Comparison of ENCODE assay signal across 16 cellular contexts in genomic region chr5:173645437-173645807, GRCh38. TPM values are rescaled to one million over a fixed set of nuclear protein-coding genes. Genes with fewer than 3 reads are reported as not detected.
A peak's percentile ranks its signal among the peaks of the same experiment; 100 is the strongest.
DNase-seq lines count a peak whose midpoint lies in the region; FAIRE-seq and TF ChIP-seq lines count a peak whose summit lies in the region.
"Had no signal": no experiment of that assay in that cellular context is flagged by ENCODE, and none has a peak within 500 bp of the region (broad histone marks: within the 10 kb centered on the region; RNA-seq: fewer than 3 reads in every experiment).

No MANE protein-coding gene starts in this region.

- no peak overlapping the region for H4K5ac ChIP-seq in H9 (ENCODE audit: insufficient read length, low read depth, low read length)

- H3K4me3 Mint-ChIP-seq in H9, result no peak overlapping the region

- peaks cover 7% of the 10 kb centered on the region; the same call in 1 of the 2 replicates for H3K4me1 ChIP-seq in H9 (ENCODE audit: insufficient read depth, low read length)
- H3K4me1 ChIP-seq in kidney (ENCODE audit: control insufficient read depth in 1 of 2, insufficient read depth in 1 of 2, low read depth in 1 of 2, low read length in 2 of 2), result peaks cover 10 to 18% of the 10 kb centered on the region in 2 donors
- H3K4me1 ChIP-seq in smooth muscle cell (ENCODE audit: low read depth), result peaks cover 8% of the 10 kb centered on the region
- H3K4me1 ChIP-seq: HAP-1, stomach had no signal

- FAIRE-seq in kidney (lab: Jason Lieb, UNC), result no peak
- FAIRE-seq: endometrium had no signal

- H3K56ac ChIP-seq in H9 (ENCODE audit: insufficient read length, low read depth, low read length), result no peak overlapping the region

- H3T11ph ChIP-seq in H9 (ENCODE audit: low read length), result no peak overlapping the region

- no peaks in the 10 kb centered on the region for H3K36me3 ChIP-seq in kidney (ENCODE audit: control insufficient read depth in 1 of 2, insufficient read depth in 2 of 2, low read length in 2 of 2)
- no peaks in the 10 kb centered on the region for H3K36me3 ChIP-seq in smooth muscle cell (ENCODE audit: low read depth)
- H3K36me3 ChIP-seq: HAP-1, stomach had no signal

- no peaks in the 10 kb centered on the region for H3K79me1 ChIP-seq in H9 (ENCODE audit: insufficient read depth, low read depth, low read length, poor library complexity, severe bottlenecking)

- DNase-seq in H9 (peak; percentile 47), astrocyte of the hippocampus (ENCODE audit: low read depth, low spot score) (peak; percentile 92), kidney (no peak), smooth muscle cell (lab: John Stamatoyannopoulos, UW; ENCODE audit: unreplicated experiment) (no peak), GOT3 (lab: John Stamatoyannopoulos, UW) (no peak), T-helper 9 cell (no peak)
- no peak for DNase-seq in activated T-cell treated with anti-CD3 and anti-CD28 coated beads, Interleukin-2, amount 50 U/mL, for 1 hour
- DNase-seq: Calu3, NCI-H1417, NCI-H69, retina, Right ventricle myocardium superior, stomach had no signal

- peaks cover 7% of the 10 kb centered on the region for H3K27me3 Mint-ChIP-seq in H9 (ENCODE audit: low read depth)

- H3K18ac ChIP-seq in H9 (ENCODE audit: insufficient read length, low read depth, low read length), result no peak overlapping the region

- H3K23ac ChIP-seq in H9 (ENCODE audit: insufficient read length, low read depth, low read length), result no peak overlapping the region

- H4K20me1 ChIP-seq in H9 (ENCODE audit: control insufficient read depth, insufficient read depth, insufficient read length) (no peaks in the 10 kb centered on the region), smooth muscle cell (ENCODE audit: low read depth) (no peaks in the 10 kb centered on the region)

- no peak overlapping the region for H2AK5ac ChIP-seq in H9 (ENCODE audit: insufficient read length, low read length)

- intact Hi-C loops in kidney (cut with DNase I), result no loop called here

- H2BK120ac ChIP-seq in H9 (ENCODE audit: low read depth, low read length, poor library complexity, severe bottlenecking), result no peak overlapping the region

- no peaks in the 10 kb centered on the region for H3K23me2 ChIP-seq in H9 (ENCODE audit: insufficient read length, low read depth, low read length, poor library complexity, severe bottlenecking)

- no peaks in the 10 kb centered on the region for H3K9me3 ChIP-seq in H9 (ENCODE audit: control insufficient read depth, low read depth, low read length)
- no peaks in the 10 kb centered on the region for H3K9me3 ChIP-seq in kidney (ENCODE audit: control insufficient read depth in 1 of 2, low read length in 2 of 2)
- H3K9me3 ChIP-seq in smooth muscle cell (replicated peaks; ENCODE audit: low read depth), result no peaks in the 10 kb centered on the region
- H3K9me3 ChIP-seq: HAP-1, stomach had no signal

- TF ChIP-seq CTCF in H9 (conservative IDR thresholded peaks at IDR 0.05) (no peak), kidney (IDR thresholded peaks at IDR 0.05; ENCODE audit: borderline replicate concordance, extremely low read depth, insufficient read depth) (no peak), smooth muscle cell (IDR thresholded peaks at IDR 0.05; ENCODE audit: borderline replicate concordance, insufficient read depth, poor library complexity, severe bottlenecking) (no peak)

- H3K9ac ChIP-seq in H9 (ENCODE audit: extremely low read depth, insufficient read length, low read length) (no peak overlapping the region), kidney (ENCODE audit: low read length in 2 of 2) (no peak overlapping the region), smooth muscle cell (ENCODE audit: low read depth) (no peak overlapping the region)

- no peak overlapping the region for H4K8ac ChIP-seq in H9 (replicated peaks; ENCODE audit: insufficient read length, low read depth, low read length)

- WGBS in H9 (ENCODE audit: extremely low coverage, insufficient read length, low lambda C conversion rate), result no CpG with 5 or more reads among the region's 5 CpGs
- WGBS in smooth muscle cell (ENCODE audit: low lambda C conversion rate), result 4% methylated on average over 5 of the region's 5 CpGs

- H2BK12ac ChIP-seq in H9 (ENCODE audit: insufficient read length, low read depth, low read length), result no peak overlapping the region

- no peak overlapping the region for H2BK5ac ChIP-seq in H9 (ENCODE audit: insufficient read length, low read length)

- H3K27me3 ChIP-seq in H9 (ENCODE audit: insufficient read depth, low read length), result no peaks in the 10 kb centered on the region
- H3K27me3 ChIP-seq in smooth muscle cell (ENCODE audit: low read depth), result no peaks in the 10 kb centered on the region

- no peaks in the 10 kb centered on the region for H3K79me2 ChIP-seq in H9 (ENCODE audit: insufficient read depth, low read length)
- no peaks in the 10 kb centered on the region for H3K79me2 ChIP-seq in smooth muscle cell (ENCODE audit: low read depth)

- peaks cover 49 to 50% of the 10 kb centered on the region in 2 experiments for H3K4me1 Mint-ChIP-seq in H9

- H3K27ac ChIP-seq in H9 (ENCODE audit: insufficient read length, low read depth, low read length), result no peak overlapping the region
- peak overlapping the region; percentile 76 to 79 for H3K27ac ChIP-seq in kidney (ENCODE audit: low read depth in 2 of 2, low read length in 2 of 2)
- H3K27ac ChIP-seq in smooth muscle cell (ENCODE audit: low read depth), result peak overlapping the region; percentile 32
- H3K27ac ChIP-seq: stomach, VCaP had no signal

- H3K4me2 ChIP-seq in H9 (ENCODE audit: insufficient read depth, insufficient read length, low read length), result no peak overlapping the region
- H3K4me2 ChIP-seq in smooth muscle cell, result peak overlapping the region; percentile 67

- H4K91ac ChIP-seq in H9 (ENCODE audit: insufficient read length, low read depth, low read length), result no peak overlapping the region

- no peak overlapping the region for H3K4ac ChIP-seq in H9 (ENCODE audit: low read depth, low read length)

- no peak overlapping the region for H2BK15ac ChIP-seq in H9 (ENCODE audit: low read depth, low read length)

- no peaks in the 10 kb centered on the region for H3K9me3 Mint-ChIP-seq in H9

- H3K27ac Mint-ChIP-seq in H9, result 0 out of 7 replicates have a peak overlapping the region, but pooled peaks of 1 of the 3 experiments have one; percentile 16

- H2AFZ ChIP-seq in H9 (ENCODE audit: low read length) (no peak overlapping the region), smooth muscle cell (ENCODE audit: low read depth) (no peak overlapping the region)

- no peaks in the 10 kb centered on the region; a peak in 1 of 7 replicates for H3K36me3 Mint-ChIP-seq in H9 (ENCODE audit: insufficient read depth in 1 of 3, low read depth in 3 of 3)

- H3K14ac ChIP-seq in H9 (ENCODE audit: insufficient read depth, low read length), result no peak overlapping the region

- no peak overlapping the region for H3K4me3 ChIP-seq in kidney (ENCODE audit: low read length in 2 of 2)
- no peak overlapping the region for H3K4me3 ChIP-seq in smooth muscle cell
- H3K4me3 ChIP-seq: HAP-1, stomach had no signal

- no peaks in the 10 kb centered on the region for H3F3A ChIP-seq in smooth muscle cell (ENCODE audit: low read depth)

- no peak overlapping the region for H2BK20ac ChIP-seq in H9 (ENCODE audit: low read depth, low read length, poor library complexity, severe bottlenecking)

RNA-seq across cellular contexts. Expression of gene BOD1, which starts 29.0 kb away (rescaled TPM):
- total RNA-seq in H9 (2021) (120 and 121 TPM in 2 replicates), kidney (32.5 TPM), smooth muscle cell (53.3 and 58.3 TPM in 2 replicates)
- polyA plus RNA-seq in kidney (ENCODE audit: insufficient read depth, low read depth, low replicate concordance) (43.6 TPM), smooth muscle cell (51.3 and 56.5 TPM in 2 replicates)

Comparison
In these comparisons a context has a peak if more than half of its experiments do, and no peak if none do; other contexts are left out.
1. DNase-seq: peak in H9 (single experiment) and astrocyte of the hippocampus (single experiment); none in kidney (single experiment), smooth muscle cell (single experiment), GOT3 (single experiment), activated T-cell treated with anti-CD3 and anti-CD28 coated beads, Interleukin-2, amount 50 U/mL, for 1 hour (single experiment) and T-helper 9 cell (single experiment).